19 cellular contexts compared by ENCODE assay signal in the genomic region with DNA sequence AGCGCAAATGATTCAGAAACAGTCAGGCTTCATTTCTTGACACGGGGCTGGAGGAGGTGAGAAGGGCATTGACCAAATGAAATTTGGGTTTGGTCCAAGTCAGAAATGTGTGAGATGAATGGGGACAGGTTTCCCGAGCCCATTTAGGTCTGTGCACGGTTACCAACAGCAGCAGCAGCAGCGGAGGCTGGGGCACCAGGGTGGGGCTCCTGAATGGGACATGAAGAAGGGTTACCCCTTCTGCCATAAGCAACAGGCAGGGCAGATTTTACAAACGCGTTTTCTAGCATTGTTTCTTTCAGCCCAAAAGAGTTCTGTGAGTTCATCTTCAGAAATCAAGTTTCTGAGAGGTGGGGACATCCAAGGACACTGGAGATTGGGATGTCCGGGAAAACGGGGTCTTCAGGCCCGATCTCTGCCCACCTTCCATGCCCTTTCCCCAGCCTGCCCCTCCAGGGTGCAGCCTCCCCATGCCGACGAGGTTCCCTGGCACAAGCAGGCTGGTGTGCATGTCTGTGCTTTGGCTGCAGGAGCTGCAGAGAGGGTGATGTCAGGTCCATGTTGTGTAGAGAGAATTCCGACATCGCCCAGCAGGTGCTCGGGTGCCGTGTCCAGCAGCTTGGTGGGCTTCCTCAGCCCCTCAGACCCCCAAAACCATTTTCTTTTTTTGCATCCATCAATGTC.
DNase-seq lines count a peak whose midpoint lies in the region; ATAC-seq and TF ChIP-seq lines count a peak whose summit lies in the region.
"Had no signal": no experiment of that assay in that cellular context is flagged by ENCODE, and none has a peak within 500 bp of the region (broad histone marks: within the 10 kb centered on the region; RNA-seq: fewer than 3 reads in every experiment).

No MANE protein-coding gene starts in this region.

- H3K27ac Mint-ChIP-seq in activated CD8-positive, alpha-beta memory T cell treated with anti-CD3 and anti-CD28 coated beads, Interleukin-2, amount 10 ng/mL, durations not matched to agents 7 days and 5 days: no peak overlapping the region
- no peak overlapping the region for H3K27ac Mint-ChIP-seq in nephron progenitor cell
- H3K27ac Mint-ChIP-seq in activated T-cell treated with anti-CD3 and anti-CD28 coated beads, Interleukin-2, amount 50 U/mL, for 72 hours: no peak overlapping the region
- H3K27ac Mint-ChIP-seq: stimulated activated naive CD8-positive, alpha-beta T cell treated with anti-CD3 and anti-CD28 coated beads, Interleukin-15, Interleukin-2, amounts not matched to agents 100 ng/mL and 50 ng/mL, for 24 hours had no signal

- ATAC-seq in activated CD8-positive, alpha-beta memory T cell treated with anti-CD3 and anti-CD28 coated beads, Interleukin-2, amount 10 ng/mL, durations not matched to agents 7 days and 5 days: no peak
- no peak for ATAC-seq in activated T-cell treated with anti-CD3 and anti-CD28 coated beads, Interleukin-2, amount 50 U/mL, for 72 hours (replicated peaks in 1 of 2)
- ATAC-seq: PC-3 had no signal

- no peaks in the 10 kb centered on the region for H3K4me1 Mint-ChIP-seq in activated CD8-positive, alpha-beta memory T cell treated with anti-CD3 and anti-CD28 coated beads, Interleukin-2, amount 10 ng/mL, durations not matched to agents 7 days and 5 days
- H3K4me1 Mint-ChIP-seq in nephron progenitor cell: peaks cover 66% of the 10 kb centered on the region
- H3K4me1 Mint-ChIP-seq in activated T-cell treated with anti-CD3 and anti-CD28 coated beads, Interleukin-2, amount 50 U/mL, for 72 hours (ENCODE audit: low read depth): no peaks in the 10 kb centered on the region

- peak; percentile 5 for DNase-seq in 8988T
- DNase-seq in Ammon's horn (ENCODE audit: low spot score): peak; percentile 1
- DNase-seq in activated CD8-positive, alpha-beta memory T cell treated with anti-CD3 and anti-CD28 coated beads, Interleukin-2, amount 10 ng/mL, durations not matched to agents 7 days and 5 days: peak; percentile 39
- peak; percentile 0 for DNase-seq in nephron progenitor cell
- no peak for DNase-seq in activated T-cell treated with anti-CD3 and anti-CD28 coated beads, Interleukin-2, amount 50 U/mL, for 72 hours
- DNase-seq in NCI-H526 treated with DMSO at 0.1 percent for 48 hours (lab: John Stamatoyannopoulos, UW): no peak
- no peak for DNase-seq in stimulated activated naive CD4-positive, alpha-beta T cell treated with Interleukin-2 at 50 U/mL for 16 hours (lab: John Stamatoyannopoulos, UW)
- DNase-seq: activated gamma-delta T cell; amniotic stem cell; caudate nucleus; erythroblast; foreskin melanocyte; hippocampal formation; naive B cell; NCI-H1930; NCI-H345; PC-3; stimulated activated CD4-positive, alpha-beta T cell treated with anti-CD3 and anti-CD28 coated beads, Interleukin-1b, Interleukin-23, amount 100 ng/mL, for 48 hours had no signal

- H3K36me3 Mint-ChIP-seq in activated CD8-positive, alpha-beta memory T cell treated with anti-CD3 and anti-CD28 coated beads, Interleukin-2, amount 10 ng/mL, durations not matched to agents 7 days and 5 days: no peaks in the 10 kb centered on the region
- H3K36me3 Mint-ChIP-seq in nephron progenitor cell (ENCODE audit: low read depth): no peaks in the 10 kb centered on the region
- H3K36me3 Mint-ChIP-seq in activated T-cell treated with anti-CD3 and anti-CD28 coated beads, Interleukin-2, amount 50 U/mL, for 72 hours (ENCODE audit: insufficient read depth in 2 of 2): no peaks in the 10 kb centered on the region
- H3K36me3 Mint-ChIP-seq: naive B cell had no signal

- no peak overlapping the region for H3K4me3 Mint-ChIP-seq in activated CD8-positive, alpha-beta memory T cell treated with anti-CD3 and anti-CD28 coated beads, Interleukin-2, amount 10 ng/mL, durations not matched to agents 7 days and 5 days
- peak overlapping the region; percentile 6 for H3K4me3 Mint-ChIP-seq in nephron progenitor cell
- no peak overlapping the region for H3K4me3 Mint-ChIP-seq in activated T-cell treated with anti-CD3 and anti-CD28 coated beads, Interleukin-2, amount 50 U/mL, for 72 hours
- H3K4me3 Mint-ChIP-seq: naive B cell; stimulated activated naive CD8-positive, alpha-beta T cell treated with anti-CD3 and anti-CD28 coated beads, Interleukin-15, Interleukin-2, amounts not matched to agents 100 ng/mL and 50 ng/mL, for 24 hours had no signal

- H3K9me3 Mint-ChIP-seq in activated CD8-positive, alpha-beta memory T cell treated with anti-CD3 and anti-CD28 coated beads, Interleukin-2, amount 10 ng/mL, durations not matched to agents 7 days and 5 days (ENCODE audit: low read depth): no peaks in the 10 kb centered on the region
- no peaks in the 10 kb centered on the region for H3K9me3 Mint-ChIP-seq in nephron progenitor cell
- H3K9me3 Mint-ChIP-seq in activated T-cell treated with anti-CD3 and anti-CD28 coated beads, Interleukin-2, amount 50 U/mL, for 72 hours: no peaks in the 10 kb centered on the region
- H3K9me3 Mint-ChIP-seq: naive B cell; stimulated activated naive CD8-positive, alpha-beta T cell treated with anti-CD3 and anti-CD28 coated beads, Interleukin-15, Interleukin-2, amounts not matched to agents 100 ng/mL and 50 ng/mL, for 24 hours had no signal

- peaks cover 4% of the 10 kb centered on the region for H3K27me3 Mint-ChIP-seq in activated CD8-positive, alpha-beta memory T cell treated with anti-CD3 and anti-CD28 coated beads, Interleukin-2, amount 10 ng/mL, durations not matched to agents 7 days and 5 days
- H3K27me3 Mint-ChIP-seq in nephron progenitor cell (ENCODE audit: low read depth, poor library complexity): no peaks in the 10 kb centered on the region
- peaks cover 3% of the 10 kb centered on the region for H3K27me3 Mint-ChIP-seq in activated T-cell treated with anti-CD3 and anti-CD28 coated beads, Interleukin-2, amount 50 U/mL, for 72 hours (ENCODE audit: low read depth)

- CTCF ChIA-PET in activated CD8-positive, alpha-beta memory T cell treated with anti-CD3 and anti-CD28 coated beads, Interleukin-2, amount 10 ng/mL, durations not matched to agents 7 days and 5 days (lab: Charles Lee): no interaction called here

- no peak for TF ChIP-seq CTCF in nephron progenitor cell (IDR thresholded peaks at IDR 0.05)

Comparison
In these comparisons a context has a peak if more than half of its experiments do, and no peak if none do; other contexts are left out.
1. DNase-seq: peak in 8988T (single experiment), Ammon's horn (single experiment), activated CD8-positive, alpha-beta memory T cell treated with anti-CD3 and anti-CD28 coated beads, Interleukin-2, amount 10 ng/mL, durations not matched to agents 7 days and 5 days (single experiment) and nephron progenitor cell (single experiment); none in activated T-cell treated with anti-CD3 and anti-CD28 coated beads, Interleukin-2, amount 50 U/mL, for 72 hours (0 of 2), NCI-H526 treated with DMSO at 0.1 percent for 48 hours (single experiment) and stimulated activated naive CD4-positive, alpha-beta T cell treated with Interleukin-2 at 50 U/mL for 16 hours (single experiment).